In the genomic region with DNA sequence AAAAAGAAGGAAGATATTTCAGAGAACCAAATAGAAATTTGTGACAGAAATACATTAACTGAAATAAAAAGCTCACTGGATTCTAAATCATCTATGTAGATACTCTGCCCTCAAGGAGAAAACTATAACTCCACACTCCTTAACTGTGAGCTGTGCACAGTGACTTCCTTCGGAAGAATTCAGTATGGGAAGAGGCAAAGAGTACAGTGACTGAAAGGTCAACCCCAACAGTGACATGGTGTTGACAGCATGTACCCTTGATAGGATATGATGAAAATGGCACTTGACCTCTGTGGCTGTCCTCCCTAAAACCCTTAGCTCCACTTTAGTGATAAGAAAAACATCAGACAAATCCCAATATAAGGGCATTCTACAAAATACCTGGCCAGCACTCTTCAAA, we compare ENCODE assay signal across 22 cellular contexts.
"Had no signal": no experiment of that assay in that cellular context is flagged by ENCODE, and none has a peak within 500 bp of the region (broad histone marks: within the 10 kb centered on the region; RNA-seq: fewer than 3 reads in every experiment).

No MANE protein-coding gene starts in this region.

- H3K9me3 Mint-ChIP-seq: dendritic cell treated with granulocyte-macrophage colony-stimulating factor and Interleukin-4, amounts not matched to agents 40 ng/mL and 50 ng/mL, for 4 days; effector memory CD8-positive, alpha-beta T cell; endodermal cell; mesothelial cell of epicardium; naive B cell had no signal

- H3K9me3 ChIP-seq: colonic mucosa, esophagus squamous epithelium, gastrocnemius medialis, left lung, lower lobe of right lung had no signal

- H3K27ac ChIP-seq: colonic mucosa, epithelial cell of prostate, esophagus squamous epithelium, gastrocnemius medialis, left lung, lower lobe of right lung had no signal

- H3K4me1 Mint-ChIP-seq: endodermal cell, mesothelial cell of epicardium, naive B cell had no signal

- H3K27me3 ChIP-seq: colonic mucosa, esophagus squamous epithelium, gastrocnemius medialis, left lung had no signal

- H3K36me3 ChIP-seq: colonic mucosa, gastrocnemius medialis had no signal

- H3K4me3 ChIP-seq: colonic mucosa, esophagus squamous epithelium, gastrocnemius medialis, left lung, lower lobe of right lung, mucosa of descending colon had no signal

- H3K4me3 Mint-ChIP-seq: dendritic cell treated with granulocyte-macrophage colony-stimulating factor and Interleukin-4, amounts not matched to agents 40 ng/mL and 50 ng/mL, for 4 days; effector memory CD8-positive, alpha-beta T cell; endodermal cell; mesothelial cell of epicardium; naive B cell had no signal

- H3K27me3 Mint-ChIP-seq: dendritic cell treated with granulocyte-macrophage colony-stimulating factor and Interleukin-4, amounts not matched to agents 40 ng/mL and 50 ng/mL, for 4 days; effector memory CD8-positive, alpha-beta T cell had no signal

- DNase-seq: colonic mucosa; cortex of kidney; effector CD8-positive, alpha-beta T cell; effector memory CD8-positive, alpha-beta T cell; endodermal cell; erythroblast; esophagus squamous epithelium; foreskin fibroblast; foreskin melanocyte; gastrocnemius medialis; glutamatergic neuron; hippocampal formation; left cardiac atrium; left lung; lower lobe of right lung; mesenchymal stem cell; mucosa of descending colon; naive B cell had no signal

- H3K27ac Mint-ChIP-seq: dendritic cell treated with granulocyte-macrophage colony-stimulating factor and Interleukin-4, amounts not matched to agents 40 ng/mL and 50 ng/mL, for 4 days; effector memory CD8-positive, alpha-beta T cell; endodermal cell; mesothelial cell of epicardium; naive B cell had no signal

- ATAC-seq: effector memory CD8-positive, alpha-beta T cell; esophagus mucosa; gastrocnemius medialis; left lung; lower lobe of right lung; mucosa of descending colon had no signal

- H3K36me3 Mint-ChIP-seq: mesothelial cell of epicardium, naive B cell had no signal

- H3K4me1 ChIP-seq: colonic mucosa, esophagus squamous epithelium, left lung, lower lobe of right lung had no signal
